ENCODE assay signal across 1 cellular context in the genomic region with DNA sequence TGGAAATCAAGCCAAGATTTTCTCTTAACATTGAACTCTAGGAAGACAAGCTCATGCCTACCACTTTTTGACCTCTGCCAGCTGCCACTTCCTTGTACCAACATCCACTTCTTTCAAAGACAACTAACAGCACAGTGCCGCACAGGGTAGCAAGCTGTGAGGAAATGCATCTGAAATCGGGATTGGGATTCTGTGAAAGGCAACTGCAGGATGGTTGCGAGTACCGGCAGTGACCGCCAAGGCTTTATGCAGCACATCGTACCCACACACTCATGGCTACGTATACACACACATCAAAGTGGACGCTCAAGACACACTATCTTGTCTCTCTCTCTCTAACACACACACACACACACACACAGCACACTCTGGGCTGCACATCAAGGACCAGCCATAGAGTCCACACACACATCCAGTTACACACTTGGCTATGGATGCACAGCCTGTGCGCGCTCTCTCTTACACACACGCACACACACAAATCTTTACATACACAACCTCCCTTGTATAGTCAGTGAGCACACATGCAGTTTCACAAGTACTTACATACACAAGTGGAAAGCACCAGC.
TF ChIP-seq lines count a peak whose summit lies in the region.

No MANE protein-coding gene starts in this region.

TF ChIP-seq in GM23338, 12 proteins besides CTCF, POLR2A, EP300 and RAD21 (continued from another document):
- TF ChIP-seq, protein P1, sequence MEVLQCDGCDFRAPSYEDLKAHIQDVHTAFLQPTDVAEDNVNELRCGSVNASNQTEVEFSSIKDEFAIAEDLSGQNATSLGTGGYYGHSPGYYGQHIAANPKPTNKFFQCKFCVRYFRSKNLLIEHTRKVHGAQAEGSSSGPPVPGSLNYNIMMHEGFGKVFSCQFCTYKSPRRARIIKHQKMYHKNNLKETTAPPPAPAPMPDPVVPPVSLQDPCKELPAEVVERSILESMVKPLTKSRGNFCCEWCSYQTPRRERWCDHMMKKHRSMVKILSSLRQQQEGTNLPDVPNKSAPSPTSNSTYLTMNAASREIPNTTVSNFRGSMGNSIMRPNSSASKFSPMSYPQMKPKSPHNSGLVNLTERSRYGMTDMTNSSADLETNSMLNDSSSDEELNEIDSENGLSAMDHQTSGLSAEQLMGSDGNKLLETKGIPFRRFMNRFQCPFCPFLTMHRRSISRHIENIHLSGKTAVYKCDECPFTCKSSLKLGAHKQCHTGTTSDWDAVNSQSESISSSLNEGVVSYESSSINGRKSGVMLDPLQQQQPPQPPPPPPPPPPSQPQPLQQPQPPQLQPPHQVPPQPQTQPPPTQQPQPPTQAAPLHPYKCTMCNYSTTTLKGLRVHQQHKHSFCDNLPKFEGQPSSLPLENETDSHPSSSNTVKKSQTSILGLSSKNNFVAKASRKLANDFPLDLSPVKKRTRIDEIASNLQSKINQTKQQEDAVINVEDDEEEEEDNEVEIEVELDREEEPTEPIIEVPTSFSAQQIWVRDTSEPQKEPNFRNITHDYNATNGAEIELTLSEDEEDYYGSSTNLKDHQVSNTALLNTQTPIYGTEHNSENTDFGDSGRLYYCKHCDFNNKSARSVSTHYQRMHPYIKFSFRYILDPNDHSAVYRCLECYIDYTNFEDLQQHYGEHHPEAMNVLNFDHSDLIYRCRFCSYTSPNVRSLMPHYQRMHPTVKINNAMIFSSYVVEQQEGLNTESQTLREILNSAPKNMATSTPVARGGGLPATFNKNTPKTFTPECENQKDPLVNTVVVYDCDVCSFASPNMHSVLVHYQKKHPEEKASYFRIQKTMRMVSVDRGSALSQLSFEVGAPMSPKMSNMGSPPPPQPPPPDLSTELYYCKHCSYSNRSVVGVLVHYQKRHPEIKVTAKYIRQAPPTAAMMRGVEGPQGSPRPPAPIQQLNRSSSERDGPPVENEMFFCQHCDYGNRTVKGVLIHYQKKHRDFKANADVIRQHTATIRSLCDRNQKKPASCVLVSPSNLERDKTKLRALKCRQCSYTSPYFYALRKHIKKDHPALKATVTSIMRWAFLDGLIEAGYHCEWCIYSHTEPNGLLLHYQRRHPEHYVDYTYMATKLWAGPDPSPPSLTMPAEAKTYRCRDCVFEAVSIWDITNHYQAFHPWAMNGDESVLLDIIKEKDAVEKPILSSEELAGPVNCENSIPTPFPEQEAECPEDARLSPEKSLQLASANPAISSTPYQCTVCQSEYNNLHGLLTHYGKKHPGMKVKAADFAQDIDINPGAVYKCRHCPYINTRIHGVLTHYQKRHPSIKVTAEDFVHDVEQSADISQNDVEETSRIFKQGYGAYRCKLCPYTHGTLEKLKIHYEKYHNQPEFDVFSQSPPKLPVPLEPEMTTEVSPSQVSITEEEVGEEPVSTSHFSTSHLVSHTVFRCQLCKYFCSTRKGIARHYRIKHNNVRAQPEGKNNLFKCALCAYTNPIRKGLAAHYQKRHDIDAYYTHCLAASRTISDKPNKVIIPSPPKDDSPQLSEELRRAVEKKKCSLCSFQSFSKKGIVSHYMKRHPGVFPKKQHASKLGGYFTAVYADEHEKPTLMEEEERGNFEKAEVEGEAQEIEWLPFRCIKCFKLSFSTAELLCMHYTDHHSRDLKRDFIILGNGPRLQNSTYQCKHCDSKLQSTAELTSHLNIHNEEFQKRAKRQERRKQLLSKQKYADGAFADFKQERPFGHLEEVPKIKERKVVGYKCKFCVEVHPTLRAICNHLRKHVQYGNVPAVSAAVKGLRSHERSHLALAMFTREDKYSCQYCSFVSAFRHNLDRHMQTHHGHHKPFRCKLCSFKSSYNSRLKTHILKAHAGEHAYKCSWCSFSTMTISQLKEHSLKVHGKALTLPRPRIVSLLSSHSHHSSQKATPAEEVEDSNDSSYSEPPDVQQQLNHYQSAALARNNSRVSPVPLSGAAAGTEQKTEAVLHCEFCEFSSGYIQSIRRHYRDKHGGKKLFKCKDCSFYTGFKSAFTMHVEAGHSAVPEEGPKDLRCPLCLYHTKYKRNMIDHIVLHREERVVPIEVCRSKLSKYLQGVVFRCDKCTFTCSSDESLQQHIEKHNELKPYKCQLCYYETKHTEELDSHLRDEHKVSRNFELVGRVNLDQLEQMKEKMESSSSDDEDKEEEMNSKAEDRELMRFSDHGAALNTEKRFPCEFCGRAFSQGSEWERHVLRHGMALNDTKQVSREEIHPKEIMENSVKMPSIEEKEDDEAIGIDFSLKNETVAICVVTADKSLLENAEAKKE (CRISPR knock-in tag; IDR thresholded peaks at IDR 0.05): no peak
- TF ChIP-seq NANOG (IDR thresholded peaks at IDR 0.05; ENCODE audit: borderline replicate concordance): no peak
- no peak for TF ChIP-seq EZH2 (IDR thresholded peaks at IDR 0.05; ENCODE audit: low read depth, unreplicated experiment)
- TF ChIP-seq, protein P2, sequence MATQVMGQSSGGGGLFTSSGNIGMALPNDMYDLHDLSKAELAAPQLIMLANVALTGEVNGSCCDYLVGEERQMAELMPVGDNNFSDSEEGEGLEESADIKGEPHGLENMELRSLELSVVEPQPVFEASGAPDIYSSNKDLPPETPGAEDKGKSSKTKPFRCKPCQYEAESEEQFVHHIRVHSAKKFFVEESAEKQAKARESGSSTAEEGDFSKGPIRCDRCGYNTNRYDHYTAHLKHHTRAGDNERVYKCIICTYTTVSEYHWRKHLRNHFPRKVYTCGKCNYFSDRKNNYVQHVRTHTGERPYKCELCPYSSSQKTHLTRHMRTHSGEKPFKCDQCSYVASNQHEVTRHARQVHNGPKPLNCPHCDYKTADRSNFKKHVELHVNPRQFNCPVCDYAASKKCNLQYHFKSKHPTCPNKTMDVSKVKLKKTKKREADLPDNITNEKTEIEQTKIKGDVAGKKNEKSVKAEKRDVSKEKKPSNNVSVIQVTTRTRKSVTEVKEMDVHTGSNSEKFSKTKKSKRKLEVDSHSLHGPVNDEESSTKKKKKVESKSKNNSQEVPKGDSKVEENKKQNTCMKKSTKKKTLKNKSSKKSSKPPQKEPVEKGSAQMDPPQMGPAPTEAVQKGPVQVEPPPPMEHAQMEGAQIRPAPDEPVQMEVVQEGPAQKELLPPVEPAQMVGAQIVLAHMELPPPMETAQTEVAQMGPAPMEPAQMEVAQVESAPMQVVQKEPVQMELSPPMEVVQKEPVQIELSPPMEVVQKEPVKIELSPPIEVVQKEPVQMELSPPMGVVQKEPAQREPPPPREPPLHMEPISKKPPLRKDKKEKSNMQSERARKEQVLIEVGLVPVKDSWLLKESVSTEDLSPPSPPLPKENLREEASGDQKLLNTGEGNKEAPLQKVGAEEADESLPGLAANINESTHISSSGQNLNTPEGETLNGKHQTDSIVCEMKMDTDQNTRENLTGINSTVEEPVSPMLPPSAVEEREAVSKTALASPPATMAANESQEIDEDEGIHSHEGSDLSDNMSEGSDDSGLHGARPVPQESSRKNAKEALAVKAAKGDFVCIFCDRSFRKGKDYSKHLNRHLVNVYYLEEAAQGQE (IDR thresholded peaks at IDR 0.05; ENCODE audit: unreplicated experiment): no peak
